Comparison of ENCODE assay signal across 18 cellular contexts in the genomic region with DNA sequence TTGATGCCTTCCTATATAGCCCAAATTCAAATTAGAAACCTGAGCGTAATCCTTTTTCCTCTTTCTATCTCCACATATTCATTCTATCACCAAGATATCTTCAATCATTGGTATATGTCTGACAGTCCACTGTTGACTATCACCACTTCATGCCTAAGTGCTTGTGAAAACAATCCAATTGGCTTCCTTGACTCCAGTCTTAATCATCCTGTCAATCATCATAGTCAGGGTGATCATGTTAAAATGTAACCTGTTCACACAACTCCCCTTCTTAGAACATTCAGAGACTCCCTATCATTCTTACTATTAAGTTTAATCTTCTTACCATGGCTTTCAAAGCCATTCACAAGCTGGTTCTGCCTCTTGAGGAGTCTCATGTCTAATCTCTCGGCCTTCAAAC.
"Had no signal": no experiment of that assay in that cellular context is flagged by ENCODE, and none has a peak within 500 bp of the region (broad histone marks: within the 10 kb centered on the region; RNA-seq: fewer than 3 reads in every experiment).

No MANE protein-coding gene starts in this region.

- DNase-seq: activated CD4-positive, alpha-beta T cell treated with anti-CD3 and anti-CD28 coated beads, Interleukin-2, amount 10 ng/mL, durations not matched to agents 7 days and 5 days; activated CD4-positive, CD25-positive, alpha-beta regulatory T cell treated with anti-CD3 and anti-CD28 coated beads, Interleukin-2, amount 50 U/mL, for 72 hours; activated CD8-positive, alpha-beta memory T cell treated with anti-CD3 and anti-CD28 coated beads, Interleukin-2, amount 10 ng/mL, durations not matched to agents 7 days and 5 days; activated CD8-positive, alpha-beta T cell treated with anti-CD3 and anti-CD28 coated beads for 36 hours; activated gamma-delta T cell; activated naive CD4-positive, alpha-beta T cell treated with anti-CD3 and anti-CD28 coated beads, Interleukin-2, amount 50 U/mL, for 16 hours; activated T-cell treated with anti-CD3 and anti-CD28 coated beads for 4 hours; aorta; caudate nucleus; effector CD4-positive, alpha-beta T cell; foreskin keratinocyte; pancreas; psoas muscle; right cardiac atrium; substantia nigra; T-helper 2 cell; thyroid gland; upper lobe of right lung had no signal

- H3K4me3 ChIP-seq: pancreas, psoas muscle, thyroid gland, upper lobe of right lung had no signal
